In genomic region chr11:112732031-112732430, GRCh38 we compare ENCODE assay signal across 38 cellular contexts.
"Had no signal": no experiment of that assay in that cellular context is flagged by ENCODE, and none has a peak within 500 bp of the region (broad histone marks: within the 10 kb centered on the region; RNA-seq: fewer than 3 reads in every experiment).

No MANE protein-coding gene starts in this region.

- H3K36me3 ChIP-seq: adrenal gland, ascending aorta, brain microvascular endothelial cell, breast epithelium, cardiac muscle cell had no signal

- DNase-seq: activated effector memory CD4-positive, alpha-beta T cell treated with anti-CD3 and anti-CD28 coated beads, Interleukin-2, amount 50 U/mL, for 16 hours; activated effector memory CD4-positive, alpha-beta T cell treated with Interleukin-2 at 50 U/mL for 16 hours; activated gamma-delta T cell; activated gamma-delta T cell treated with Interleukin-2 at 50 U/mL for 16 hours; activated naive CD4-positive, alpha-beta T cell; activated naive CD4-positive, alpha-beta T cell treated with anti-CD3 and anti-CD28 coated beads, Interleukin-2, amount 10 ng/mL, durations not matched to agents 7 days and 5 days; activated naive CD4-positive, alpha-beta T cell treated with anti-CD3 and anti-CD28 coated beads, Interleukin-2, amount 50 U/mL, for 16 hours; activated naive CD4-positive, alpha-beta T cell treated with Interleukin-2 at 50 U/mL for 16 hours; activated naive CD8-positive, alpha-beta T cell treated with anti-CD3 and anti-CD28 coated beads for 36 hours; activated naive CD8-positive, alpha-beta T cell treated with anti-CD3 and anti-CD28 coated beads, Interleukin-2, amount 10 ng/mL, durations not matched to agents 7 days and 5 days; activated naive CD8-positive, alpha-beta T cell treated with anti-CD3 and anti-CD28 coated beads, Interleukin-2, amount 50 U/mL, for 24 hours; activated T-cell treated with anti-CD3 and anti-CD28 coated beads for 4 hours; activated T-cell treated with anti-CD3 and anti-CD28 coated beads, Interleukin-2, amount 50 U/mL, for 1 hour; activated T-cell treated with anti-CD3 and anti-CD28 coated beads, Interleukin-2, amount 50 U/mL, for 24 hours; activated T-cell treated with anti-CD3 and anti-CD28 coated beads, Interleukin-2, amount 50 U/mL, for 4 hours; activated T-cell treated with anti-CD3 and anti-CD28 coated beads, Interleukin-2, amount 50 U/mL, for 48 hours; activated T-cell treated with anti-CD3 and anti-CD28 coated beads, Interleukin-2, amount 50 U/mL, for 72 hours; adrenal gland; amniotic stem cell; amygdala; anterior cingulate cortex; aorta; brain microvascular endothelial cell; caudate nucleus; central memory CD4-positive, alpha-beta T cell; cerebellar nuclear complex had no signal

- H3K4me3 Mint-ChIP-seq: activated naive CD4-positive, alpha-beta T cell treated with anti-CD3 and anti-CD28 coated beads, Interleukin-2, amount 10 ng/mL, durations not matched to agents 7 days and 5 days; activated naive CD4-positive, alpha-beta T cell treated with anti-CD3 and anti-CD28 coated beads, Interleukin-2, amount 50 U/mL, for 24 hours; activated naive CD8-positive, alpha-beta T cell; activated naive CD8-positive, alpha-beta T cell treated with anti-CD3 and anti-CD28 coated beads for 36 hours; activated naive CD8-positive, alpha-beta T cell treated with anti-CD3 and anti-CD28 coated beads, Interleukin-2, amount 10 ng/mL, durations not matched to agents 7 days and 5 days; activated naive CD8-positive, alpha-beta T cell treated with anti-CD3 and anti-CD28 coated beads, Interleukin-2, amount 50 U/mL, for 24 hours; activated T-cell treated with anti-CD3 and anti-CD28 coated beads, Interleukin-2, amount 50 U/mL, for 24 hours; activated T-cell treated with anti-CD3 and anti-CD28 coated beads, Interleukin-2, amount 50 U/mL, for 4 hours; activated T-cell treated with anti-CD3 and anti-CD28 coated beads, Interleukin-2, amount 50 U/mL, for 72 hours; activated T-helper 1 cell treated with anti-CD3 and anti-CD28 coated beads, Interleukin-12 subunit alpha, Interleukin-12 subunit beta, Interleukin-2, Interleukin-4 antibody, amounts not matched to agents 30 ng/mL and 10 ng/mL and 1 ng/mL, durations not matched to agents 14 hours and 24 hours and 36 hours; activated T-helper 17 cell treated with anti-CD3 and anti-CD28 coated beads, Interleukin-2, amount 50 U/mL, for 72 hours; brain; central memory CD8-positive, alpha-beta T cell had no signal

- H3K9me3 ChIP-seq: adrenal gland, ascending aorta, body of pancreas, breast epithelium had no signal

- ATAC-seq: activated naive CD4-positive, alpha-beta T cell treated with anti-CD3 and anti-CD28 coated beads, Interleukin-2, amount 50 U/mL, for 72 hours; activated naive CD8-positive, alpha-beta T cell treated with anti-CD3 and anti-CD28 coated beads, Interleukin-2, amount 50 U/mL, for 24 hours; activated T-cell treated with anti-CD3 and anti-CD28 coated beads, Interleukin-2, amount 50 U/mL, for 4 hours; activated T-cell treated with anti-CD3 and anti-CD28 coated beads, Interleukin-2, amount 50 U/mL, for 72 hours; activated T-helper 17 cell treated with anti-CD3 and anti-CD28 coated beads, Interleukin-2, amount 50 U/mL, for 72 hours; body of pancreas had no signal

- H3K9me3 Mint-ChIP-seq: activated naive CD4-positive, alpha-beta T cell treated with anti-CD3 and anti-CD28 coated beads, Interleukin-2, amount 10 ng/mL, durations not matched to agents 7 days and 5 days; activated naive CD4-positive, alpha-beta T cell treated with anti-CD3 and anti-CD28 coated beads, Interleukin-2, amount 50 U/mL, for 24 hours; activated naive CD4-positive, alpha-beta T cell treated with anti-CD3 and anti-CD28 coated beads, Interleukin-2, amount 50 U/mL, for 72 hours; activated naive CD8-positive, alpha-beta T cell treated with anti-CD3 and anti-CD28 coated beads for 36 hours; activated naive CD8-positive, alpha-beta T cell treated with anti-CD3 and anti-CD28 coated beads, Interleukin-2, amount 10 ng/mL, durations not matched to agents 7 days and 5 days; activated naive CD8-positive, alpha-beta T cell treated with anti-CD3 and anti-CD28 coated beads, Interleukin-2, amount 50 U/mL, for 24 hours; activated T-cell treated with anti-CD3 and anti-CD28 coated beads, Interleukin-2, amount 50 U/mL, for 24 hours; activated T-helper 1 cell treated with anti-CD3 and anti-CD28 coated beads, Interleukin-12 subunit alpha, Interleukin-12 subunit beta, Interleukin-2, Interleukin-4 antibody, amounts not matched to agents 30 ng/mL and 10 ng/mL and 1 ng/mL, durations not matched to agents 14 hours and 24 hours and 36 hours; activated T-helper 17 cell treated with anti-CD3 and anti-CD28 coated beads, Interleukin-2, amount 50 U/mL, for 72 hours; activated T-helper 2 cell treated with anti-CD3 and anti-CD28 coated beads, Interferon-gamma antibody, Interleukin-2, Interleukin-4, amounts not matched to agents 10 μg/mL and 5 μg/mL and 100 μg/mL, durations not matched to agents 14 hours and 24 hours and 36 hours; central memory CD8-positive, alpha-beta T cell had no signal

- H3K4me1 Mint-ChIP-seq: activated naive CD4-positive, alpha-beta T cell treated with anti-CD3 and anti-CD28 coated beads, Interleukin-2, amount 10 ng/mL, durations not matched to agents 7 days and 5 days; activated naive CD4-positive, alpha-beta T cell treated with anti-CD3 and anti-CD28 coated beads, Interleukin-2, amount 50 U/mL, for 24 hours; activated naive CD8-positive, alpha-beta T cell treated with anti-CD3 and anti-CD28 coated beads for 36 hours; activated naive CD8-positive, alpha-beta T cell treated with anti-CD3 and anti-CD28 coated beads, Interleukin-2, amount 10 ng/mL, durations not matched to agents 7 days and 5 days; activated naive CD8-positive, alpha-beta T cell treated with anti-CD3 and anti-CD28 coated beads, Interleukin-2, amount 50 U/mL, for 24 hours; activated T-helper 17 cell treated with anti-CD3 and anti-CD28 coated beads, Interleukin-2, amount 50 U/mL, for 72 hours; central memory CD8-positive, alpha-beta T cell had no signal

- H3K4me1 ChIP-seq: adrenal gland, ascending aorta, body of pancreas, breast epithelium had no signal

- H3K36me3 Mint-ChIP-seq: activated naive CD4-positive, alpha-beta T cell treated with anti-CD3 and anti-CD28 coated beads, Interleukin-2, amount 10 ng/mL, durations not matched to agents 7 days and 5 days; activated naive CD4-positive, alpha-beta T cell treated with anti-CD3 and anti-CD28 coated beads, Interleukin-2, amount 50 U/mL, for 24 hours; activated naive CD4-positive, alpha-beta T cell treated with anti-CD3 and anti-CD28 coated beads, Interleukin-2, amount 50 U/mL, for 72 hours; activated naive CD8-positive, alpha-beta T cell; activated naive CD8-positive, alpha-beta T cell treated with anti-CD3 and anti-CD28 coated beads for 36 hours; activated naive CD8-positive, alpha-beta T cell treated with anti-CD3 and anti-CD28 coated beads, Interleukin-2, amount 10 ng/mL, durations not matched to agents 7 days and 5 days; brain had no signal

- H3K4me3 ChIP-seq: adrenal gland, ascending aorta, body of pancreas, breast epithelium, cardiac muscle cell had no signal

- H3K27ac Mint-ChIP-seq: activated naive CD4-positive, alpha-beta T cell treated with anti-CD3 and anti-CD28 coated beads, Interleukin-2, amount 10 ng/mL, durations not matched to agents 7 days and 5 days; activated naive CD4-positive, alpha-beta T cell treated with anti-CD3 and anti-CD28 coated beads, Interleukin-2, amount 50 U/mL, for 24 hours; activated naive CD4-positive, alpha-beta T cell treated with anti-CD3 and anti-CD28 coated beads, Interleukin-2, amount 50 U/mL, for 72 hours; activated naive CD8-positive, alpha-beta T cell; activated naive CD8-positive, alpha-beta T cell treated with anti-CD3 and anti-CD28 coated beads for 36 hours; activated naive CD8-positive, alpha-beta T cell treated with anti-CD3 and anti-CD28 coated beads, Interleukin-2, amount 10 ng/mL, durations not matched to agents 7 days and 5 days; activated naive CD8-positive, alpha-beta T cell treated with anti-CD3 and anti-CD28 coated beads, Interleukin-2, amount 50 U/mL, for 24 hours; activated T-cell treated with anti-CD3 and anti-CD28 coated beads, Interleukin-2, amount 50 U/mL, for 24 hours; activated T-cell treated with anti-CD3 and anti-CD28 coated beads, Interleukin-2, amount 50 U/mL, for 72 hours; activated T-helper 1 cell treated with anti-CD3 and anti-CD28 coated beads, Interleukin-12 subunit alpha, Interleukin-12 subunit beta, Interleukin-2, Interleukin-4 antibody, amounts not matched to agents 30 ng/mL and 10 ng/mL and 1 ng/mL, durations not matched to agents 14 hours and 24 hours and 36 hours; activated T-helper 17 cell treated with anti-CD3 and anti-CD28 coated beads, Interleukin-2, amount 50 U/mL, for 72 hours; activated T-helper 2 cell treated with anti-CD3 and anti-CD28 coated beads, Interferon-gamma antibody, Interleukin-2, Interleukin-4, amounts not matched to agents 10 μg/mL and 5 μg/mL and 100 μg/mL, durations not matched to agents 14 hours and 24 hours and 36 hours; brain had no signal

- H3K27ac ChIP-seq: adrenal gland, ascending aorta, body of pancreas, brain microvascular endothelial cell, breast epithelium, cardiac muscle cell had no signal

- H3K27me3 ChIP-seq: adrenal gland, ascending aorta, body of pancreas, brain microvascular endothelial cell, breast epithelium, cardiac muscle cell had no signal

- H3K27me3 Mint-ChIP-seq: activated naive CD8-positive, alpha-beta T cell had no signal
